Comparison of ENCODE assay signal across 8 cellular contexts in genomic region chr3:121431717-121432517, GRCh38.
DNase-seq lines count a peak whose midpoint lies in the region; ATAC-seq, FAIRE-seq and TF ChIP-seq lines count a peak whose summit lies in the region.

No MANE protein-coding gene starts in this region.

- H3K4me3 ChIP-seq in brain microvascular endothelial cell (ENCODE audit: low read depth, low read length): peak overlapping the region; percentile 47

- H3K36me3 ChIP-seq in brain microvascular endothelial cell (replicated peaks): no peaks in the 10 kb centered on the region

- no peaks in the 10 kb centered on the region for H3K27me3 ChIP-seq in brain microvascular endothelial cell (replicated peaks)

- peak; percentile 45 for DNase-seq in A172 (ENCODE audit: low spot score)
- DNase-seq in RCC 7860 (ENCODE audit: low spot score): peak; percentile 60
- peak; percentile 54 for DNase-seq in brain microvascular endothelial cell
- peak; percentile 36 for DNase-seq in medulla oblongata (ENCODE audit: extremely low spot score)
- DNase-seq in stimulated activated naive CD8-positive, alpha-beta T cell treated with anti-CD3 and anti-CD28 coated beads, Interleukin-15, amount 100 ng/mL, for 72 hours: peak; percentile 12 to 28
- no peak for DNase-seq in inferior parietal cortex (ENCODE audit: extremely low spot score)

- H3K4me3 Mint-ChIP-seq in stimulated activated naive CD8-positive, alpha-beta T cell treated with anti-CD3 and anti-CD28 coated beads, Interleukin-15, amount 100 ng/mL, for 72 hours: no peak overlapping the region

- H3K27me3 Mint-ChIP-seq in stimulated activated naive CD8-positive, alpha-beta T cell treated with anti-CD3 and anti-CD28 coated beads, Interleukin-15, amount 100 ng/mL, for 72 hours: no peaks in the 10 kb centered on the region

- in situ Hi-C loops in brain microvascular endothelial cell (cut with HindIII; ENCODE audit: low pct_ligation_motif_present, low sequenced_read_pairs): no loop called here

- H3K27ac ChIP-seq in brain microvascular endothelial cell: peak overlapping the region; percentile 14

- peak; percentile 91 for ATAC-seq in GM18508 (IDR thresholded peaks at IDR 0.05; ENCODE audit: insufficient read depth, unreplicated experiment)
- ATAC-seq in HG02981 (IDR thresholded peaks at IDR 0.05; ENCODE audit: unreplicated experiment): peak; percentile 93
- peak; percentile 94 for ATAC-seq in stimulated activated naive CD8-positive, alpha-beta T cell treated with anti-CD3 and anti-CD28 coated beads, Interleukin-15, amount 100 ng/mL, for 72 hours

- peak; percentile 74 for FAIRE-seq in RCC 7860 (lab: Jason Lieb, UNC)

- peak; percentile 19 for TF ChIP-seq CTCF in brain microvascular endothelial cell (IDR thresholded peaks at IDR 0.05; ENCODE audit: low read depth, low read length, missing control alignments)

- no peaks in the 10 kb centered on the region for H3K9me3 Mint-ChIP-seq in stimulated activated naive CD8-positive, alpha-beta T cell treated with anti-CD3 and anti-CD28 coated beads, Interleukin-15, amount 100 ng/mL, for 72 hours

- H3K4me1 Mint-ChIP-seq in stimulated activated naive CD8-positive, alpha-beta T cell treated with anti-CD3 and anti-CD28 coated beads, Interleukin-15, amount 100 ng/mL, for 72 hours: peaks cover 16% of the 10 kb centered on the region

- H3K27ac Mint-ChIP-seq in stimulated activated naive CD8-positive, alpha-beta T cell treated with anti-CD3 and anti-CD28 coated beads, Interleukin-15, amount 100 ng/mL, for 72 hours: no peak overlapping the region
